In the genomic region with DNA sequence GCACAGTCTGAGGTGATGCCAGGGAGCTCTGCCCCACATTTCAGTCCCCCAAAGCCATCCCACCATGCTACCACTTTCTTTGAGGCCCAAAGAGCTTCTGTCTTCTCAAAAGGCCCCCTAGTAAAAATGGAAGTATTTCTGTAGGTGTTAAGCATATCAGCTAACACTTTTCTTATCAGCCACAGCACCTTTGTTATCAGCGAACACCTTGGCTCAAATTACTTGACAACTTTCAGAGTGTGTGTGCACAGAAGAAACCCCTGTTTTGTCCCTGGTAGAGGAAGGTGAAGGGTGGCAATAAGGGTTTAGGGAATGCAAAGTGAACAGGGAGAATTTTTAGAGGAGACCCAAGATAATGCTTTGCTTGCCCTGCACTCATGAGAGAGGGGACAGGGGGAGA, we compare ENCODE assay signal across 27 cellular contexts. TPM values are rescaled to one million over a fixed set of nuclear protein-coding genes. Genes with fewer than 3 reads are reported as not detected.
"Had no signal": no experiment of that assay in that cellular context is flagged by ENCODE, and none has a peak within 500 bp of the region (broad histone marks: within the 10 kb centered on the region; RNA-seq: fewer than 3 reads in every experiment).

No MANE protein-coding gene starts in this region.

- H3K27ac ChIP-seq: HL-60, RWPE1 had no signal

- DNase-seq: KBM-7, MV-4-11, NCI-H1048, NCI-H1105, NCI-H1417 treated with DMSO at 0.1 percent for 48 hours, NCI-H187, NCI-H2029, NCI-H2081 treated with DMSO at 0.1 percent for 48 hours, NCI-H2171, NCI-H226, NCI-H446, NCI-H510A, NCI-H524 treated with DMSO at 0.1 percent for 48 hours, NCI-H69, NCI-H774, PC-3, SHP77, SK-N-SH, SW 1271 had no signal

- H3K4me3 Mint-ChIP-seq: IgD-negative memory B cell had no signal

- H3K4me2 ChIP-seq: SK-N-SH had no signal

- FAIRE-seq: HTR-8/SVneo had no signal

- ATAC-seq: Panc1, PC-3 had no signal

- H3K9me2 ChIP-seq: SK-N-SH had no signal

- H3K9me3 Mint-ChIP-seq: IgD-negative memory B cell had no signal

- H3K27ac Mint-ChIP-seq: IgD-negative memory B cell had no signal

- H3K9me3 ChIP-seq: SK-N-SH had no signal

- H3K9ac ChIP-seq: SK-N-SH had no signal

RNA-seq across cellular contexts. Expression of a gene that starts 54.8 kb away (rescaled TPM):
- total RNA-seq: LHCN-M2, MCF 10A, PC-3, SK-MEL-5 had no signal
- polyA plus RNA-seq: IgD-negative memory B cell, SK-N-SH had no signal
